ENCODE assay signal across 2 cellular contexts in the genomic region with DNA sequence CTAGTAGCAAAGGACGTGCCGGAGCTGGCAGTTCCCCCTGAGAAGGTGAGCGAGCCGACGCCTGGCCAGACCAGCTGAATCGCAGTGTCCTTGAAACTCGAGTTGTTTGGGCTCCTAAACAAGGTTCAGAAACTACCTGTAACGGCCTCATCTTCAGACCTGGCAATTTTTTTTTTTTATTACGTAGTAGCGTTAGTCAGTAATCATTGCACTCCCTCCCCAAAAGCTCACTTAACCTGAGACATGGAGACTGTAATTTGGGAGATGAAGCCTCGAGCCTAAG.
TF ChIP-seq lines count a peak whose summit lies in the region.

No MANE protein-coding gene starts in this region.

TF ChIP-seq in HepG2, 621 proteins besides CTCF, POLR2A, EP300 and RAD21:
- TF ChIP-seq SIX4 (CRISPR knock-in tag; IDR thresholded peaks at IDR 0.05) (no peak), PLRG1 (conservative IDR thresholded peaks at IDR 0.05) (no peak), ELK4 (CRISPR knock-in tag; IDR thresholded peaks at IDR 0.05; ENCODE audit: borderline replicate concordance) (no peak), HNF1A (IDR thresholded peaks at IDR 0.05; ENCODE audit: low read depth) (no peak), HNF1A (CRISPR knock-in tag; IDR thresholded peaks at IDR 0.05; ENCODE audit: borderline replicate concordance) (no peak), ZNF740 (CRISPR knock-in tag; IDR thresholded peaks at IDR 0.05) (no peak), ZNF414 (CRISPR knock-in tag; IDR thresholded peaks at IDR 0.05) (no peak), ZNF34 (CRISPR knock-in tag; IDR thresholded peaks at IDR 0.05; ENCODE audit: borderline replicate concordance) (no peak), ATM (IDR thresholded peaks at IDR 0.05; ENCODE audit: borderline replicate concordance) (no peak), ZNF335 (CRISPR knock-in tag; IDR thresholded peaks at IDR 0.05) (no peak), ZNF704 (CRISPR knock-in tag; IDR thresholded peaks at IDR 0.05; ENCODE audit: borderline replicate concordance) (no peak), CBX5 (CRISPR knock-in tag; IDR thresholded peaks at IDR 0.05; ENCODE audit: borderline replicate concordance) (no peak), SIN3A (IDR thresholded peaks at IDR 0.05; ENCODE audit: borderline replicate concordance, low read depth, low read length) (no peak), GPN1 (CRISPR knock-in tag; IDR thresholded peaks at IDR 0.05; ENCODE audit: borderline replicate concordance) (no peak)

TF ChIP-seq in WTC11, 78 proteins besides CTCF, POLR2A, EP300 and RAD21:
- TF ChIP-seq, protein P1, sequence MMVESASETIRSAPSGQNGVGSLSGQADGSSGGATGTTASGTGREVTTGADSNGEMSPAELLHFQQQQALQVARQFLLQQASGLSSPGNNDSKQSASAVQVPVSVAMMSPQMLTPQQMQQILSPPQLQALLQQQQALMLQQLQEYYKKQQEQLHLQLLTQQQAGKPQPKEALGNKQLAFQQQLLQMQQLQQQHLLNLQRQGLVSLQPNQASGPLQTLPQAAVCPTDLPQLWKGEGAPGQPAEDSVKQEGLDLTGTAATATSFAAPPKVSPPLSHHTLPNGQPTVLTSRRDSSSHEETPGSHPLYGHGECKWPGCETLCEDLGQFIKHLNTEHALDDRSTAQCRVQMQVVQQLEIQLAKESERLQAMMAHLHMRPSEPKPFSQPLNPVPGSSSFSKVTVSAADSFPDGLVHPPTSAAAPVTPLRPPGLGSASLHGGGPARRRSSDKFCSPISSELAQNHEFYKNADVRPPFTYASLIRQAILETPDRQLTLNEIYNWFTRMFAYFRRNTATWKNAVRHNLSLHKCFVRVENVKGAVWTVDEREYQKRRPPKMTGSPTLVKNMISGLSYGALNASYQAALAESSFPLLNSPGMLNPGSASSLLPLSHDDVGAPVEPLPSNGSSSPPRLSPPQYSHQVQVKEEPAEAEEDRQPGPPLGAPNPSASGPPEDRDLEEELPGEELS (CRISPR knock-in tag; IDR thresholded peaks at IDR 0.05), result no peak
- TF ChIP-seq ATF1 (CRISPR knock-in tag; IDR thresholded peaks at IDR 0.05) (no peak), USF2 (CRISPR knock-in tag; IDR thresholded peaks at IDR 0.05) (no peak), ZNF416 (CRISPR knock-in tag; IDR thresholded peaks at IDR 0.05) (no peak), CREB1 (CRISPR knock-in tag; IDR thresholded peaks at IDR 0.05) (no peak), NR2C2 (CRISPR knock-in tag; IDR thresholded peaks at IDR 0.05) (no peak), SP1 (CRISPR knock-in tag; conservative IDR thresholded peaks at IDR 0.05) (no peak)
